10 cellular contexts compared by ENCODE assay signal in the genomic region with DNA sequence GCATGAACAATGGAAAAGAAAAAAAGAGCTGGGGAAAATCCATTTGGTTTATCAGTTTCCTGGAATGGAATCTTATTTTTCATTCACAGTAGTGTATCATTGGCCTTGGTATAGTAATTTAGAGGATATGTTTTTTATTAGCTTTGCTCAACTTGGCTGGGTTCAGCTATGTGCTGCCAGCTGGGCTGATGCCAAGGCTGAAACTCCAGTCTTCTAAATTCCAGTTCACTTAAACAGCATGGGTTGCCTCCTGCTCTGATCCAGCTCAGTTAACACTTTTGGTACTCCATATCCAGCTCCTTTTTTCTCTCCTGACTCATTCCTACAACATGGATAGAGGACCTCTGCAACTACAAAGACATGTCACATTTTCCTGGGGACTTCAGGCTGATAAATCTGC.
DNase-seq lines count a peak whose midpoint lies in the region; ATAC-seq, FAIRE-seq and TF ChIP-seq lines count a peak whose summit lies in the region.
"Had no signal": no experiment of that assay in that cellular context is flagged by ENCODE, and none has a peak within 500 bp of the region (broad histone marks: within the 10 kb centered on the region; RNA-seq: fewer than 3 reads in every experiment).

No MANE protein-coding gene starts in this region.

- no peaks in the 10 kb centered on the region for H3K9me3 ChIP-seq in effector memory CD4-positive, alpha-beta T cell (ENCODE audit: control insufficient read depth, low read length)

- no peaks in the 10 kb centered on the region for H3K36me3 ChIP-seq in effector memory CD4-positive, alpha-beta T cell (ENCODE audit: control insufficient read depth, insufficient read depth, low read length)

- H3K27me3 ChIP-seq in effector memory CD4-positive, alpha-beta T cell (replicated peaks; ENCODE audit: control insufficient read depth, insufficient read depth, low read length, poor library complexity, severe bottlenecking): no peaks in the 10 kb centered on the region

- no peak for ATAC-seq in GM18520 (IDR thresholded peaks at IDR 0.05; ENCODE audit: unreplicated experiment)

- no peak overlapping the region for H3K4me3 ChIP-seq in effector memory CD4-positive, alpha-beta T cell (ENCODE audit: insufficient read depth, low read depth, low read length, poor library complexity, severe bottlenecking)

- in situ Hi-C loops in KBM-7 (cut with MboI; ENCODE audit: low pct_unique_long_range_greater_than_20kb, low sequenced_read_pairs): no loop called here

- H3K4me1 ChIP-seq in effector memory CD4-positive, alpha-beta T cell (ENCODE audit: control insufficient read depth, insufficient read depth, low read length, poor library complexity, severe bottlenecking): no peaks in the 10 kb centered on the region

- no peak for TF ChIP-seq CTCF in D721Med (IDR thresholded peaks at IDR 0.05; ENCODE audit: insufficient read depth, missing control alignments)

- H3K27ac ChIP-seq in effector memory CD4-positive, alpha-beta T cell (ENCODE audit: insufficient read depth, low read length, poor library complexity, severe bottlenecking): no peak overlapping the region

- FAIRE-seq in D721Med (lab: Jason Lieb, UNC): no peak

- DNase-seq in NCI-H2171 treated with DMSO at 0.1 percent for 48 hours (lab: John Stamatoyannopoulos, UW) (peak; percentile 34), NCI-H2171 (lab: John Stamatoyannopoulos, UW) (no peak), dedifferentiated amniotic fluid mesenchymal stem cell (ENCODE audit: extremely low spot score) (peak; percentile 93), lung microvascular endothelial cell (ENCODE audit: low read depth in 2 of 2) (peak; percentile 87 to 97), D721Med (ENCODE audit: insufficient read length, low spot score) (no peak), KBM-7 (no peak)
- no peak for DNase-seq in effector memory CD4-positive, alpha-beta T cell
- DNase-seq: AML-193, T-helper 1 cell had no signal

Comparison
In these comparisons a context has a peak if more than half of its experiments do, and no peak if none do; other contexts are left out.
1. DNase-seq: peak in NCI-H2171 treated with DMSO at 0.1 percent for 48 hours (single experiment), dedifferentiated amniotic fluid mesenchymal stem cell (single experiment) and lung microvascular endothelial cell (2 of 2); none in NCI-H2171 (single experiment), effector memory CD4-positive, alpha-beta T cell (0 of 3), D721Med (single experiment) and KBM-7 (single experiment).